1 cellular context compared by ENCODE assay signal in the genomic region with DNA sequence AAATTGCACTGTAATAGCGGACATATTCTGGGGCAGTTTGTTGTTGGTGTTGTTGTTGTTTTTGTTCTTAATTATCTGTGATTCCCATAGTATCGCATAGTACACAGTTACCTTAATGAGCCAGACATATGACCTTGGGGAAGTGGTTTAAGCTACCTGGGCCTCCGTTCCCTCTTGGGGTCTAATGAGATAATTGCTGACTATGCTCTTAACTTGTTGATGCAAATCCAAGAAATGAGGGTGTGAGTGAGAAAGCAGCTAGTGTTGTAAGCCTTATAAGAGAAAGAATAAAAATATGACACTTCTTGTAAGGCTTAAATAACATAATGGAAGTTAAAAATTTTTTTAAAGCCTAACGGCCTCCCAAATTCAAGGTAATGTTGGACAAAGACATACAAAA.
TF ChIP-seq lines count a peak whose summit lies in the region.

No MANE protein-coding gene starts in this region.

TF ChIP-seq in IMR-90, 13 proteins besides CTCF, POLR2A, EP300 and RAD21 (continued from another document):
- no peak for TF ChIP-seq FOS (IDR thresholded peaks at IDR 0.05; ENCODE audit: low read depth, low read length)
TF ChIP-seq in IMR-90: peak in this region for 1.
